In genomic region chr9:134162926-134163373, GRCh38 we compare ENCODE assay signal across 11 cellular contexts. TPM values are rescaled to one million over a fixed set of nuclear protein-coding genes. Genes with fewer than 3 reads are reported as not detected.
DNase-seq lines count a peak whose midpoint lies in the region; ATAC-seq and TF ChIP-seq lines count a peak whose summit lies in the region.
"Had no signal": no experiment of that assay in that cellular context is flagged by ENCODE, and none has a peak within 500 bp of the region (broad histone marks: within the 10 kb centered on the region; RNA-seq: fewer than 3 reads in every experiment).

No MANE protein-coding gene starts in this region.

- H3K36me3 Mint-ChIP-seq in activated CD8-positive, alpha-beta T cell treated with anti-CD3 and anti-CD28 coated beads, Interleukin-2, amount 10 ng/mL, durations not matched to agents 7 days and 5 days (ENCODE audit: low read depth), result peaks cover 19% of the 10 kb centered on the region
- peaks cover 12% of the 10 kb centered on the region for H3K36me3 Mint-ChIP-seq in activated CD8-positive, alpha-beta T cell treated with anti-CD3 and anti-CD28 coated beads for 36 hours (ENCODE audit: low read depth)
- H3K36me3 Mint-ChIP-seq in activated B cell treated with CpG ODN at 0.5 μM for 24 hours (ENCODE audit: low read depth) (peaks cover 21% of the 10 kb centered on the region), immature natural killer cell (peaks cover 6% of the 10 kb centered on the region in 3 donors)
- peaks cover 42% of the 10 kb centered on the region for H3K36me3 Mint-ChIP-seq in stimulated activated effector memory CD8-positive, alpha-beta T cell treated with anti-CD3 and anti-CD28 coated beads, Interleukin-12 subunit alpha, Interleukin-12 subunit beta, amount 100 ng/mL, for 72 hours

- H3K4me1 ChIP-seq in skeletal muscle tissue (ENCODE audit: control insufficient read depth in 3 of 3, insufficient read depth in 3 of 3, low read length in 3 of 3), result peaks cover 8 to 16% (median 16%) of the 10 kb centered on the region in 3 donors
- peaks cover 3% of the 10 kb centered on the region; the same call in 1 of the 2 replicates for H3K4me1 ChIP-seq in SJCRH30

- intact Hi-C loops in activated CD8-positive, alpha-beta T cell treated with anti-CD3 and anti-CD28 coated beads for 36 hours (cut with micrococcal nuclease), result no loop called here
- intact Hi-C loops in activated B cell treated with CpG ODN at 0.5 μM for 24 hours (cut with micrococcal nuclease), result loop anchor here (2.0 to 10.0 kb wide), 3 partner anchors 380 to 1131 kb away; partner anchors contain the start of gene GTF3C5

- CTCF ChIA-PET in activated CD8-positive, alpha-beta T cell treated with anti-CD3 and anti-CD28 coated beads, Interleukin-2, amount 10 ng/mL, durations not matched to agents 7 days and 5 days (lab: Charles Lee), result interaction anchor here (0.9 to 2.6 kb wide), 5 partner anchors 14 to 169 kb away, joined by 3 to 11 read pairs (median 4); partner anchors contain the start of gene WDR5
- CTCF ChIA-PET in activated CD8-positive, alpha-beta T cell treated with anti-CD3 and anti-CD28 coated beads for 36 hours (lab: Charles Lee), result interaction anchor here (1.3 to 3.1 kb wide), 6 partner anchors 10 to 280 kb away, joined by 3 to 12 read pairs (median 6); partner anchors contain the start of gene WDR5
- CTCF ChIA-PET in activated B cell treated with CpG ODN at 0.5 μM for 24 hours (lab: Charles Lee), result interaction anchor here (1.8 kb wide), 1 partner anchor 27 kb away, joined by 8 read pairs; the partner anchor contains the start of gene WDR5

- H3K9me3 Mint-ChIP-seq in activated CD8-positive, alpha-beta T cell treated with anti-CD3 and anti-CD28 coated beads, Interleukin-2, amount 10 ng/mL, durations not matched to agents 7 days and 5 days (ENCODE audit: insufficient read depth), result no peaks in the 10 kb centered on the region
- no peaks in the 10 kb centered on the region for H3K9me3 Mint-ChIP-seq in activated CD8-positive, alpha-beta T cell treated with anti-CD3 and anti-CD28 coated beads for 36 hours
- no peaks in the 10 kb centered on the region for H3K9me3 Mint-ChIP-seq in activated B cell treated with CpG ODN at 0.5 μM for 24 hours
- H3K9me3 Mint-ChIP-seq in immature natural killer cell, result no peaks in the 10 kb centered on the region
- H3K9me3 Mint-ChIP-seq in stimulated activated effector memory CD8-positive, alpha-beta T cell treated with anti-CD3 and anti-CD28 coated beads, Interleukin-12 subunit alpha, Interleukin-12 subunit beta, amount 100 ng/mL, for 72 hours, result no peaks in the 10 kb centered on the region

- H3K4me3 Mint-ChIP-seq in activated CD8-positive, alpha-beta T cell treated with anti-CD3 and anti-CD28 coated beads, Interleukin-2, amount 10 ng/mL, durations not matched to agents 7 days and 5 days, result peak overlapping the region; percentile 43
- H3K4me3 Mint-ChIP-seq in activated CD8-positive, alpha-beta T cell treated with anti-CD3 and anti-CD28 coated beads for 36 hours, result no peak overlapping the region
- H3K4me3 Mint-ChIP-seq in activated B cell treated with CpG ODN at 0.5 μM for 24 hours, result no peak overlapping the region
- H3K4me3 Mint-ChIP-seq in immature natural killer cell, result peak overlapping the region; percentile 53 to 83 (median 68)
- no peak overlapping the region for H3K4me3 Mint-ChIP-seq in stimulated activated effector memory CD8-positive, alpha-beta T cell treated with anti-CD3 and anti-CD28 coated beads, Interleukin-12 subunit alpha, Interleukin-12 subunit beta, amount 100 ng/mL, for 72 hours

- H3K27ac ChIP-seq in skeletal muscle tissue (ENCODE audit: low read depth, low read length) (no peak overlapping the region), SJCRH30 (no peak overlapping the region)

- no peaks in the 10 kb centered on the region for H3K27me3 ChIP-seq in skeletal muscle tissue (ENCODE audit: control insufficient read depth in 3 of 3, insufficient read depth in 3 of 3, low read length in 3 of 3)
- no peaks in the 10 kb centered on the region for H3K27me3 ChIP-seq in SJCRH30

- peak overlapping the region in 2 of 3 donors; percentile 68 to 76 for H3K9ac ChIP-seq in skeletal muscle tissue (ENCODE audit: low read depth in 1 of 3, low read length in 3 of 3)

- no peaks in the 10 kb centered on the region for H3K9me3 ChIP-seq in skeletal muscle tissue (ENCODE audit: control insufficient read depth in 3 of 3, low read length in 3 of 3)
- no peaks in the 10 kb centered on the region for H3K9me3 ChIP-seq in SJCRH30 (replicated peaks)

- no peak for TF ChIP-seq CTCF in activated CD8-positive, alpha-beta T cell treated with anti-CD3 and anti-CD28 coated beads for 36 hours (IDR thresholded peaks at IDR 0.05)
- TF ChIP-seq CTCF in activated B cell treated with CpG ODN at 0.5 μM for 24 hours (IDR thresholded peaks at IDR 0.05), result no peak

- no peak for DNase-seq in activated CD8-positive, alpha-beta T cell treated with anti-CD3 and anti-CD28 coated beads, Interleukin-2, amount 10 ng/mL, durations not matched to agents 7 days and 5 days
- no peak for DNase-seq in activated CD8-positive, alpha-beta T cell treated with anti-CD3 and anti-CD28 coated beads for 36 hours
- no peak for DNase-seq in activated B cell treated with CpG ODN at 0.5 μM for 24 hours
- DNase-seq in immature natural killer cell, result no peak
- no peak for DNase-seq in stimulated activated effector memory CD8-positive, alpha-beta T cell treated with anti-CD3 and anti-CD28 coated beads, Interleukin-12 subunit alpha, Interleukin-12 subunit beta, amount 100 ng/mL, for 72 hours (ENCODE audit: low spot score in 2 of 2)
- no peak for DNase-seq in NCI-H1436 treated with DMSO at 0.1 percent for 48 hours (lab: John Stamatoyannopoulos, UW)
- no peak for DNase-seq in SJCRH30
- DNase-seq: GF-D8, NCI-H187 had no signal

- POLR2A ChIA-PET in activated CD8-positive, alpha-beta T cell treated with anti-CD3 and anti-CD28 coated beads, Interleukin-2, amount 10 ng/mL, durations not matched to agents 7 days and 5 days (lab: Charles Lee), result interaction anchor here (0.9 to 3.1 kb wide), 3 partner anchors 14 to 27 kb away, joined by 3 to 21 read pairs (median 5); partner anchors contain the start of gene WDR5
- POLR2A ChIA-PET in activated CD8-positive, alpha-beta T cell treated with anti-CD3 and anti-CD28 coated beads for 36 hours (lab: Charles Lee), result interaction anchor here (1.2 to 3.6 kb wide), 5 partner anchors 11 to 229 kb away, joined by 5 to 32 read pairs (median 9); partner anchors contain the start of gene WDR5
- POLR2A ChIA-PET in activated B cell treated with CpG ODN at 0.5 μM for 24 hours (lab: Charles Lee), result interaction anchor here (0.9 to 3.4 kb wide), 3 partner anchors 24 to 34 kb away, joined by 3 to 21 read pairs (median 3); partner anchors contain the start of gene WDR5

- H3K36me3 ChIP-seq in skeletal muscle tissue (ENCODE audit: control insufficient read depth in 3 of 3, insufficient read depth in 3 of 3, low read length in 3 of 3) (peaks cover 8 to 17% (median 13%) of the 10 kb centered on the region in 3 donors), SJCRH30 (peaks cover 19% of the 10 kb centered on the region)

- peaks cover 19% of the 10 kb centered on the region for H3K4me1 Mint-ChIP-seq in activated CD8-positive, alpha-beta T cell treated with anti-CD3 and anti-CD28 coated beads, Interleukin-2, amount 10 ng/mL, durations not matched to agents 7 days and 5 days (ENCODE audit: low read depth)
- H3K4me1 Mint-ChIP-seq in activated CD8-positive, alpha-beta T cell treated with anti-CD3 and anti-CD28 coated beads for 36 hours (ENCODE audit: low read depth), result peaks cover 16% of the 10 kb centered on the region
- H3K4me1 Mint-ChIP-seq in activated B cell treated with CpG ODN at 0.5 μM for 24 hours (peaks cover 9% of the 10 kb centered on the region), immature natural killer cell (peaks cover 10 to 13% of the 10 kb centered on the region in 2 donors)
- peaks cover 24% of the 10 kb centered on the region for H3K4me1 Mint-ChIP-seq in stimulated activated effector memory CD8-positive, alpha-beta T cell treated with anti-CD3 and anti-CD28 coated beads, Interleukin-12 subunit alpha, Interleukin-12 subunit beta, amount 100 ng/mL, for 72 hours

- no peaks in the 10 kb centered on the region for H3K27me3 Mint-ChIP-seq in activated CD8-positive, alpha-beta T cell treated with anti-CD3 and anti-CD28 coated beads, Interleukin-2, amount 10 ng/mL, durations not matched to agents 7 days and 5 days (ENCODE audit: low read depth)
- no peaks in the 10 kb centered on the region for H3K27me3 Mint-ChIP-seq in activated CD8-positive, alpha-beta T cell treated with anti-CD3 and anti-CD28 coated beads for 36 hours
- H3K27me3 Mint-ChIP-seq in activated B cell treated with CpG ODN at 0.5 μM for 24 hours (no peaks in the 10 kb centered on the region), immature natural killer cell (ENCODE audit: low read depth in 3 of 3) (peaks cover 0 to 2% (median 2%) of the 10 kb centered on the region in 3 donors)

- ATAC-seq in activated CD8-positive, alpha-beta T cell treated with anti-CD3 and anti-CD28 coated beads, Interleukin-2, amount 10 ng/mL, durations not matched to agents 7 days and 5 days, result no peak
- no peak for ATAC-seq in activated CD8-positive, alpha-beta T cell treated with anti-CD3 and anti-CD28 coated beads for 36 hours
- no peak for ATAC-seq in activated B cell treated with CpG ODN at 0.5 μM for 24 hours (ENCODE audit: low read depth)
- ATAC-seq in stimulated activated effector memory CD8-positive, alpha-beta T cell treated with anti-CD3 and anti-CD28 coated beads, Interleukin-12 subunit alpha, Interleukin-12 subunit beta, amount 100 ng/mL, for 72 hours, result no peak

- H3K4me3 ChIP-seq in skeletal muscle tissue (ENCODE audit: low read length in 3 of 3), result no peak overlapping the region
- no peak overlapping the region for H3K4me3 ChIP-seq in SJCRH30

- no peak overlapping the region for H3K27ac Mint-ChIP-seq in activated CD8-positive, alpha-beta T cell treated with anti-CD3 and anti-CD28 coated beads, Interleukin-2, amount 10 ng/mL, durations not matched to agents 7 days and 5 days
- H3K27ac Mint-ChIP-seq in activated CD8-positive, alpha-beta T cell treated with anti-CD3 and anti-CD28 coated beads for 36 hours, result no peak overlapping the region
- H3K27ac Mint-ChIP-seq in activated B cell treated with CpG ODN at 0.5 μM for 24 hours (peak overlapping the region; percentile 30), immature natural killer cell (peak overlapping the region in 4 of 6 donors; percentile 46 to 67 (median 66))
- no peak overlapping the region for H3K27ac Mint-ChIP-seq in stimulated activated effector memory CD8-positive, alpha-beta T cell treated with anti-CD3 and anti-CD28 coated beads, Interleukin-12 subunit alpha, Interleukin-12 subunit beta, amount 100 ng/mL, for 72 hours

RNA-seq across cellular contexts. Expression of gene RNU6ATAC, which starts 1.4 kb away (rescaled TPM):
- total RNA-seq in activated CD8-positive, alpha-beta T cell treated with anti-CD3 and anti-CD28 coated beads, Interleukin-2, amount 10 ng/mL, durations not matched to agents 7 days and 5 days, result 10 to 100 TPM; 13.7 to 50.1 TPM
- total RNA-seq in activated CD8-positive, alpha-beta T cell treated with anti-CD3 and anti-CD28 coated beads for 36 hours, result 10 to 100 TPM; 17.5 to 26.8 TPM
- 86.6 and 120 TPM in 2 replicates for total RNA-seq in activated B cell treated with CpG ODN at 0.5 μM for 24 hours
- not detected for polyA plus RNA-seq in immature natural killer cell
- total RNA-seq in skeletal muscle tissue, result not detected
- not detected in 2 replicates for total RNA-seq in SJCRH30 (2014; rRNA removed; shearing (Covaris generic))
- polyA plus RNA-seq: aorta had no signal

RNA-seq across cellular contexts. Expression of gene WDR5, which starts 27.1 kb away (rescaled TPM):
- 10 to 100 TPM; 43.6 to 47.8 TPM for total RNA-seq in activated CD8-positive, alpha-beta T cell treated with anti-CD3 and anti-CD28 coated beads, Interleukin-2, amount 10 ng/mL, durations not matched to agents 7 days and 5 days
- 10 to 100 TPM; 50.9 to 53.3 TPM for total RNA-seq in activated CD8-positive, alpha-beta T cell treated with anti-CD3 and anti-CD28 coated beads for 36 hours
- total RNA-seq in activated B cell treated with CpG ODN at 0.5 μM for 24 hours (20.8 and 22.4 TPM in 2 replicates), skeletal muscle tissue (28.2 TPM)
- 10 to 100 TPM; 11.2 to 15.1 (median 14.7) TPM for polyA plus RNA-seq in immature natural killer cell
- total RNA-seq in SJCRH30 (2014; rRNA removed; shearing (Covaris generic)), result 76.4 and 84.9 TPM in 2 replicates

Comparison
In these comparisons a context has a peak if more than half of its experiments do, and no peak if none do; other contexts are left out.
1. H3K4me3 Mint-ChIP-seq: peak in activated CD8-positive, alpha-beta T cell treated with anti-CD3 and anti-CD28 coated beads, Interleukin-2, amount 10 ng/mL, durations not matched to agents 7 days and 5 days (single experiment) and immature natural killer cell (5 of 5); none in activated CD8-positive, alpha-beta T cell treated with anti-CD3 and anti-CD28 coated beads for 36 hours (single experiment), activated B cell treated with CpG ODN at 0.5 μM for 24 hours (single experiment) and stimulated activated effector memory CD8-positive, alpha-beta T cell treated with anti-CD3 and anti-CD28 coated beads, Interleukin-12 subunit alpha, Interleukin-12 subunit beta, amount 100 ng/mL, for 72 hours (single experiment).
2. H3K27ac Mint-ChIP-seq: peak in activated B cell treated with CpG ODN at 0.5 μM for 24 hours (single experiment) and immature natural killer cell (4 of 6); none in activated CD8-positive, alpha-beta T cell treated with anti-CD3 and anti-CD28 coated beads, Interleukin-2, amount 10 ng/mL, durations not matched to agents 7 days and 5 days (single experiment), activated CD8-positive, alpha-beta T cell treated with anti-CD3 and anti-CD28 coated beads for 36 hours (single experiment) and stimulated activated effector memory CD8-positive, alpha-beta T cell treated with anti-CD3 and anti-CD28 coated beads, Interleukin-12 subunit alpha, Interleukin-12 subunit beta, amount 100 ng/mL, for 72 hours (single experiment).
3. RNA of gene RNU6ATAC, which starts 1.4 kb away (total RNA-seq): 86.6 to 120 TPM in activated B cell treated with CpG ODN at 0.5 μM for 24 hours, 13.7 to 50.1 TPM in activated CD8-positive, alpha-beta T cell treated with anti-CD3 and anti-CD28 coated beads, Interleukin-2, amount 10 ng/mL, durations not matched to agents 7 days and 5 days and 17.5 to 26.8 TPM in activated CD8-positive, alpha-beta T cell treated with anti-CD3 and anti-CD28 coated beads for 36 hours; not detected in skeletal muscle tissue (single experiment) and not detected in SJCRH30; every median in the first group is over 10 times any median in the second.